8 cellular contexts compared by ENCODE assay signal in genomic region chr17:1108810-1109605, GRCh38.
DNase-seq lines count a peak whose midpoint lies in the region; ATAC-seq lines count a peak whose summit lies in the region.

No MANE protein-coding gene starts in this region.

- H3K27me3 ChIP-seq in duodenal mucosa (ENCODE audit: control insufficient read depth in 1 of 2, insufficient read depth in 2 of 2, low read length in 2 of 2) = no peaks in the 10 kb centered on the region

- peak overlapping the region; percentile 89 for H3K4me3 Mint-ChIP-seq in memory B cell

- H3K9me3 ChIP-seq in duodenal mucosa (ENCODE audit: control insufficient read depth in 1 of 2, low read length in 2 of 2) = no peaks in the 10 kb centered on the region

- H3K27ac Mint-ChIP-seq in memory B cell = peak overlapping the region; percentile 60

- ATAC-seq in GM19025 (IDR thresholded peaks at IDR 0.05; ENCODE audit: low read depth, unreplicated experiment) (peak; percentile 54), memory B cell (ENCODE audit: low read depth) (peak; percentile 76), GM21390 (IDR thresholded peaks at IDR 0.05; ENCODE audit: unreplicated experiment) (no peak)

- no peaks in the 10 kb centered on the region for H3K27me3 Mint-ChIP-seq in memory B cell

- peaks cover 50 to 62% of the 10 kb centered on the region in 2 donors for H3K4me1 ChIP-seq in duodenal mucosa (ENCODE audit: control insufficient read depth in 1 of 2, insufficient read depth in 2 of 2, low read length in 2 of 2)

- H3K36me3 ChIP-seq in duodenal mucosa (ENCODE audit: control insufficient read depth in 1 of 2, insufficient read depth in 2 of 2, low read length in 2 of 2) = peaks cover 5 to 6% of the 10 kb centered on the region in 2 donors

- DNase-seq in Jurkat, Clone E6-1 (ENCODE audit: low read depth, low spot score) = peak; percentile 31
- peak; percentile 66 for DNase-seq in activated CD4-positive, alpha-beta T cell treated with anti-CD3 and anti-CD28 coated beads, Interleukin-2, amount 50 U/mL, for 1 hour
- DNase-seq in memory B cell (ENCODE audit: low spot score in 2 of 2) = peak; percentile 25 to 55
- DNase-seq in stimulated activated CD8-positive, alpha-beta memory T cell treated with anti-CD3 and anti-CD28 coated beads, Interleukin-2, amount 100 ng/mL, for 1 hour (ENCODE audit: low read depth in 2 of 2) = peak; percentile 30 to 38
- no peak for DNase-seq in SKM-1 treated with dmso at 0.1 percent for 144 hours (lab: John Stamatoyannopoulos, UW; ENCODE audit: unreplicated experiment)

- peak overlapping the region; percentile 73 for H3K4me3 ChIP-seq in Jurkat, Clone E6-1 (ENCODE audit: low read length)
- H3K4me3 ChIP-seq in duodenal mucosa (ENCODE audit: low read depth in 1 of 2, low read length in 2 of 2) = peak overlapping the region; percentile 83 to 90

- H3K27ac ChIP-seq in duodenal mucosa (ENCODE audit: low read depth, low read length) = peak overlapping the region; percentile 84

- H3K4me1 Mint-ChIP-seq in memory B cell = peaks cover 24% of the 10 kb centered on the region

- no peaks in the 10 kb centered on the region for H3K9me3 Mint-ChIP-seq in memory B cell

- no peaks in the 10 kb centered on the region for H3K36me3 Mint-ChIP-seq in memory B cell

- H3K9ac ChIP-seq in duodenal mucosa (ENCODE audit: low read depth in 1 of 2, low read length in 2 of 2) = peak overlapping the region; percentile 74 to 91
